1 cellular context compared by ENCODE assay signal in genomic region chr6:148557796-148558457, GRCh38.
TF ChIP-seq lines count a peak whose summit lies in the region.

No MANE protein-coding gene starts in this region.

TF ChIP-seq in WTC11, 78 proteins besides CTCF, POLR2A, EP300 and RAD21 (continued from another document):
- no peak for TF ChIP-seq PREB (CRISPR knock-in tag; IDR thresholded peaks at IDR 0.05; ENCODE audit: borderline replicate concordance)
